ENCODE assay signal across 13 cellular contexts in genomic region chr1:151050051-151050688, GRCh38. TPM values are rescaled to one million over a fixed set of nuclear protein-coding genes. Genes with fewer than 3 reads are reported as not detected.
A peak's percentile ranks its signal among the peaks of the same experiment; 100 is the strongest.
DNase-seq lines count a peak whose midpoint lies in the region; ATAC-seq, FAIRE-seq and TF ChIP-seq lines count a peak whose summit lies in the region.
"Had no signal": no experiment of that assay in that cellular context is flagged by ENCODE, and none has a peak within 500 bp of the region (broad histone marks: within the 10 kb centered on the region; RNA-seq: fewer than 3 reads in every experiment).

No MANE protein-coding gene starts in this region.

- H3K9me3 ChIP-seq in cardiac muscle cell (ENCODE audit: low read depth) (no peaks in the 10 kb centered on the region), esophagus squamous epithelium (no peaks in the 10 kb centered on the region), small intestine (ENCODE audit: control insufficient read depth, low read depth) (no peaks in the 10 kb centered on the region)

- H3K27me3 Mint-ChIP-seq in T-cell: no peaks in the 10 kb centered on the region
- H3K27me3 Mint-ChIP-seq in stimulated activated memory B cell treated with anti-CD40 and anti-IgM and Interleukin-4, amounts not matched to agents 10 μg/mL and 1 μg/mL and 100 μg/mL, for 72 hours: no peaks in the 10 kb centered on the region

- H3K4me3 ChIP-seq in cardiac muscle cell (no peak overlapping the region), esophagus squamous epithelium (no peak overlapping the region), small intestine (ENCODE audit: low read depth in 1 of 2, low read length in 2 of 2) (no peak overlapping the region)

- H3K27ac ChIP-seq in cardiac muscle cell: peak overlapping the region; percentile 42
- peak overlapping the region; percentile 97 for H3K27ac ChIP-seq in epithelial cell of prostate
- peak overlapping the region in 1 of 4 donors; percentile 10 for H3K27ac ChIP-seq in esophagus squamous epithelium
- H3K27ac ChIP-seq in small intestine (ENCODE audit: low read depth in 1 of 2, low read length in 1 of 2): peak overlapping the region in 1 of 2 donors; percentile 8

- CTCF ChIA-PET in T-cell (lab: Charles Lee): interaction anchor here in 1 of 2 donors (1.0 to 1.1 kb wide), 2 partner anchors 10 to 51 kb away, joined by 3 to 7 read pairs; partner anchors contain the start of gene MLLT11

- POLR2A ChIA-PET in T-cell (lab: Charles Lee): interaction anchor here in 1 of 2 donors (0.6 kb wide), 1 partner anchor 134 kb away, joined by 6 read pairs; no protein-coding TSS in a partner anchor

- H3K36me3 Mint-ChIP-seq in T-cell: peaks cover 35% of the 10 kb centered on the region
- peaks cover 36% of the 10 kb centered on the region for H3K36me3 Mint-ChIP-seq in stimulated activated memory B cell treated with anti-CD40 and anti-IgM and Interleukin-4, amounts not matched to agents 10 μg/mL and 1 μg/mL and 100 μg/mL, for 72 hours

- H3K4me3 Mint-ChIP-seq in T-cell: peak overlapping the region in 1 of 3 donors; percentile 92
- H3K4me3 Mint-ChIP-seq in stimulated activated memory B cell treated with anti-CD40 and anti-IgM and Interleukin-4, amounts not matched to agents 10 μg/mL and 1 μg/mL and 100 μg/mL, for 72 hours: no peak overlapping the region

- H3K27ac Mint-ChIP-seq in T-cell: peak overlapping the region; percentile 96
- peak overlapping the region; percentile 95 for H3K27ac Mint-ChIP-seq in stimulated activated memory B cell treated with anti-CD40 and anti-IgM and Interleukin-4, amounts not matched to agents 10 μg/mL and 1 μg/mL and 100 μg/mL, for 72 hours

- H3K36me3 ChIP-seq in cardiac muscle cell (peaks cover 22% of the 10 kb centered on the region), esophagus squamous epithelium (peaks cover 27 to 58% (median 37%) of the 10 kb centered on the region in 3 donors), small intestine (ENCODE audit: control insufficient read depth in 2 of 2, insufficient read depth in 2 of 2, low read length in 2 of 2) (peaks cover 14 to 22% of the 10 kb centered on the region in 2 donors)

- ATAC-seq in T-cell (replicated peaks in 1 of 4): no peak
- no peak for ATAC-seq in stimulated activated memory B cell treated with anti-CD40 and anti-IgM and Interleukin-4, amounts not matched to agents 10 μg/mL and 1 μg/mL and 100 μg/mL, for 72 hours
- no peak for ATAC-seq in HG02610 (IDR thresholded peaks at IDR 0.05; ENCODE audit: unreplicated experiment)
- ATAC-seq: activated CD4-positive, CD25-positive, alpha-beta regulatory T cell treated with anti-CD3 and anti-CD28 coated beads, Interleukin-2, amount 50 U/mL, for 24 hours; PC-3 had no signal

- no peak for FAIRE-seq in small intestine (lab: Jason Lieb, UNC)

- DNase-seq in cardiac muscle cell (ENCODE audit: low read depth in 1 of 2, low spot score in 1 of 2) (no peak), cardiac septum (ENCODE audit: low spot score) (no peak), T-cell (no peak), epithelial cell of prostate (ENCODE audit: low read depth, low spot score) (no peak), esophagus squamous epithelium (lab: John Stamatoyannopoulos, UW) (no peak), small intestine (no peak)
- DNase-seq: DMS153, KBM-7, PC-3, SW 1271 had no signal

- H3K9me3 Mint-ChIP-seq in T-cell: no peaks in the 10 kb centered on the region
- no peaks in the 10 kb centered on the region for H3K9me3 Mint-ChIP-seq in stimulated activated memory B cell treated with anti-CD40 and anti-IgM and Interleukin-4, amounts not matched to agents 10 μg/mL and 1 μg/mL and 100 μg/mL, for 72 hours

- no peak for TF ChIP-seq POLR2A in esophagus squamous epithelium (IDR thresholded peaks at IDR 0.05)

- TF ChIP-seq CTCF in cardiac muscle cell (IDR thresholded peaks at IDR 0.05; ENCODE audit: low read depth, low read length): no peak
- no peak for TF ChIP-seq CTCF in esophagus squamous epithelium (IDR thresholded peaks at IDR 0.05)

- H3K27me3 ChIP-seq in cardiac muscle cell (no peaks in the 10 kb centered on the region), esophagus squamous epithelium (no peaks in the 10 kb centered on the region), small intestine (ENCODE audit: control insufficient read depth in 2 of 2, insufficient read depth in 2 of 2, low read length in 2 of 2) (no peaks in the 10 kb centered on the region)

- intact Hi-C loops in cardiac septum (cut with DNase I): no loop called here
- intact Hi-C loops in esophagus squamous epithelium (cut with DNase I): no loop called here

- peaks cover 80 to 88% (median 81%) of the 10 kb centered on the region in 3 donors for H3K4me1 Mint-ChIP-seq in T-cell
- peaks cover 44% of the 10 kb centered on the region for H3K4me1 Mint-ChIP-seq in stimulated activated memory B cell treated with anti-CD40 and anti-IgM and Interleukin-4, amounts not matched to agents 10 μg/mL and 1 μg/mL and 100 μg/mL, for 72 hours

- H3K4me1 ChIP-seq in cardiac muscle cell (ENCODE audit: low read depth) (peaks cover 18% of the 10 kb centered on the region), esophagus squamous epithelium (peaks cover 19 to 70% (median 22%) of the 10 kb centered on the region in 3 donors), small intestine (ENCODE audit: control insufficient read depth in 2 of 2, insufficient read depth in 1 of 2, low read depth in 1 of 2, low read length in 1 of 2) (peaks cover 0 to 2% of the 10 kb centered on the region in 2 donors)

- 76 to 82% methylated on average over 2 of the region's 2 CpGs for WGBS in esophagus squamous epithelium, 2 donors
- WGBS in small intestine, 3 donors: 85 to 86% (median 85%) methylated on average over 2 of the region's 2 CpGs

RNA-seq across cellular contexts. Expression of gene C1orf56, which starts 2.6 kb away (rescaled TPM):
- total RNA-seq in cardiac muscle cell (11.6 and 13.6 TPM in 2 replicates), cardiac septum (8.9 TPM), T-cell (1 to 10 TPM in 4 of 5 donors, under 1 TPM in 1; 0.61 to 4.8 (median 3.3) TPM), esophagus squamous epithelium (1 to 10 TPM in 3 of 4 donors, under 1 TPM in 1; 0.23 to 3.2 (median 2.3) TPM)
- polyA plus RNA-seq in cardiac muscle cell (15.6 TPM in 2 replicates), small intestine (1 to 10 TPM in 2 of 3 donors, under 1 TPM in 1; 0.67 to 4.6 (median 2.8) TPM)

RNA-seq across cellular contexts. Expression of gene CDC42SE1, which starts 9.3 kb away (rescaled TPM):
- 42.8 and 49.3 TPM in 2 replicates for total RNA-seq in cardiac muscle cell
- 24.0 and 25.4 TPM in 2 replicates for polyA plus RNA-seq in cardiac muscle cell
- total RNA-seq in cardiac septum: 44.2 TPM
- total RNA-seq in T-cell: 100 to 1,000 TPM; 419 to 475 (median 450) TPM
- 100 to 1,000 TPM in 3 of 4 donors, 10 to 100 TPM in 1; 86.7 to 128 (median 115) TPM for total RNA-seq in esophagus squamous epithelium
- 10 to 100 TPM; 22.8 to 35.3 (median 29.5) TPM for polyA plus RNA-seq in small intestine

RNA-seq across cellular contexts. Expression of gene MLLT11, which starts 10.0 kb away (rescaled TPM):
- total RNA-seq in cardiac muscle cell (15.1 and 30.1 TPM in 2 replicates), cardiac septum (58.7 TPM), T-cell (1 to 10 TPM; 3.6 to 4.9 (median 3.9) TPM), esophagus squamous epithelium (1 to 10 TPM in 2 of 4 donors, under 1 TPM in 2; 0.38 to 1.6 (median 0.92) TPM)
- polyA plus RNA-seq in cardiac muscle cell (54.5 and 91.6 TPM in 2 replicates), small intestine (1 to 10 TPM in 1 of 3 donors, under 1 TPM in 2; 0.22 to 5.5 (median 0.54) TPM)

RNA-seq across cellular contexts. Expression of gene BNIPL, which starts 13.8 kb away (rescaled TPM):
- 0.66 and 1.3 TPM in 2 replicates for total RNA-seq in cardiac muscle cell
- polyA plus RNA-seq in cardiac muscle cell: 0.65 and 1.3 TPM in 2 replicates
- total RNA-seq in cardiac septum: 0.32 TPM
- total RNA-seq in T-cell: 1 to 10 TPM in 3 of 5 donors, under 1 TPM in 2; 0.54 to 2.6 (median 2.2) TPM
- total RNA-seq in esophagus squamous epithelium: 100 to 1,000 TPM in 1 of 4 donors, 10 to 100 TPM in 3; 52.7 to 168 (median 96.1) TPM
- under 1 TPM; 0.27 to 0.89 (median 0.39) TPM for polyA plus RNA-seq in small intestine

RNA-seq across cellular contexts. Expression of gene GABPB2, which starts 20.4 kb away (rescaled TPM):
- 2.9 and 4.6 TPM in 2 replicates for total RNA-seq in cardiac muscle cell
- polyA plus RNA-seq in cardiac muscle cell: 1.6 and 1.7 TPM in 2 replicates
- total RNA-seq in cardiac septum: 11.7 TPM
- total RNA-seq in T-cell: 10 to 100 TPM; 29.6 to 41.3 (median 32.5) TPM
- 10 to 100 TPM in 3 of 4 donors, 1 to 10 TPM in 1; 7.1 to 15.8 (median 11.0) TPM for total RNA-seq in esophagus squamous epithelium
- polyA plus RNA-seq in small intestine: 1 to 10 TPM; 1.1 to 6.7 (median 3.4) TPM
